ENCODE assay signal across 1 cellular context in the genomic region with DNA sequence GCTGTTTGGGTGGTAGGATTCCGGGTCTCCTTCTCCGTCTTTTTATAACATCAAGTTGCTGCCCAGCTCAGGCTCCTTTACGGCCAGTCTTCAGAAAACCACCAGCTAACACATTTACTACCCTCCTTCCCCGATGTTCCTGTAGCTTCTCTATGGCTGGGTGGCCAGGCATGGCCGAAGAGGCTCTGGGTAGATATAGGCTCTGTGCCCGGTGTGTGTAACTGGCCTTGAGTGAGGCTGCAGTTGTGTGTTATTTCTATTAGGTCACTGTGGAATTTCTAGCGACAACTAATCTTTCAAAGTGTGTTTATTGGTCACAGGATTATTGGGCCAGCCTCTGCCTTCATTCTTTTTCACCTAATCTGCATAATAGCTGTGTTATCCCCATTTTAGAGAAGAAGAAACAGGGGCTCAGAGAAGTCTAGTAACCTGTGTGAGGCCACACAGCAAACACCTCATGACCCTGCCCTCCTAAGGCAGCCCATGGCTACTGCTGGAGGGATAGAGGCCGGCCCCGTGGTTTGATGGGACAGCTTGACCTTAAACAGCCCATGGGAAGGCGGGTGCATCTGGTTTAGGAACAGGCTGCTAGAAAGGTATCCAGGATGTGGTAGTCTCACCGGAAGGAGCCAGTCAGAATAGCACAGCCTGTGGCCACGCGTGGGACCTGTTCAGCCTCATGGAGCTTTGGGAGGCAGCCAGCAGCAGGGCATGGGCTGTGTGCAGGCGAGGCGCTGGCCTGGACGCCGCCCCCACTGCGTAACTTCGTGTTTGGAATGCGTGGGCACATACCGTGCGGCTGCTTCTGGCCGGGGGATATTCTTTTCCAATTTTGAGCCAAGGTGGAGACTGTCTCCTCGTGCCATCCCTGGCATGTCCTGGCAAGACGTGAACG.
TF ChIP-seq lines count a peak whose summit lies in the region.

No MANE protein-coding gene starts in this region.

TF ChIP-seq in GM12878, 131 proteins besides CTCF, POLR2A, EP300 and RAD21:
- no peak for TF ChIP-seq JUNB (IDR thresholded peaks at IDR 0.05)
- TF ChIP-seq RUNX3 (IDR thresholded peaks at IDR 0.05; ENCODE audit: low read length): peak; percentile 57; the same call in 1 of the 2 replicates
- TF ChIP-seq TCF12 (IDR thresholded peaks at IDR 0.05; ENCODE audit: low read depth, low read length): 0 out of 2 replicates have a peak, but pooled peaks have one; percentile 10
- TF ChIP-seq, protein P1, sequence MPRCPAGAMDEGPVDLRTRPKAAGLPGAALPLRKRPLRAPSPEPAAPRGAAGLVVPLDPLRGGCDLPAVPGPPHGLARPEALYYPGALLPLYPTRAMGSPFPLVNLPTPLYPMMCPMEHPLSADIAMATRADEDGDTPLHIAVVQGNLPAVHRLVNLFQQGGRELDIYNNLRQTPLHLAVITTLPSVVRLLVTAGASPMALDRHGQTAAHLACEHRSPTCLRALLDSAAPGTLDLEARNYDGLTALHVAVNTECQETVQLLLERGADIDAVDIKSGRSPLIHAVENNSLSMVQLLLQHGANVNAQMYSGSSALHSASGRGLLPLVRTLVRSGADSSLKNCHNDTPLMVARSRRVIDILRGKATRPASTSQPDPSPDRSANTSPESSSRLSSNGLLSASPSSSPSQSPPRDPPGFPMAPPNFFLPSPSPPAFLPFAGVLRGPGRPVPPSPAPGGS (IDR thresholded peaks at IDR 0.05; ENCODE audit: borderline replicate concordance, insufficient read depth, low read depth, low read length, poor library complexity, severe bottlenecking): no peak
- TF ChIP-seq IRF4 (IDR thresholded peaks at IDR 0.05; ENCODE audit: low read depth, low read length): 0 out of 2 replicates have a peak, but pooled peaks have one; percentile 44
- TF ChIP-seq PAX5 (IDR thresholded peaks at IDR 0.05; ENCODE audit: borderline replicate concordance, low read depth, low read length): peak; percentile 54; the same call in 1 of the 2 replicates
